1 cellular context compared by ENCODE assay signal in the genomic region with DNA sequence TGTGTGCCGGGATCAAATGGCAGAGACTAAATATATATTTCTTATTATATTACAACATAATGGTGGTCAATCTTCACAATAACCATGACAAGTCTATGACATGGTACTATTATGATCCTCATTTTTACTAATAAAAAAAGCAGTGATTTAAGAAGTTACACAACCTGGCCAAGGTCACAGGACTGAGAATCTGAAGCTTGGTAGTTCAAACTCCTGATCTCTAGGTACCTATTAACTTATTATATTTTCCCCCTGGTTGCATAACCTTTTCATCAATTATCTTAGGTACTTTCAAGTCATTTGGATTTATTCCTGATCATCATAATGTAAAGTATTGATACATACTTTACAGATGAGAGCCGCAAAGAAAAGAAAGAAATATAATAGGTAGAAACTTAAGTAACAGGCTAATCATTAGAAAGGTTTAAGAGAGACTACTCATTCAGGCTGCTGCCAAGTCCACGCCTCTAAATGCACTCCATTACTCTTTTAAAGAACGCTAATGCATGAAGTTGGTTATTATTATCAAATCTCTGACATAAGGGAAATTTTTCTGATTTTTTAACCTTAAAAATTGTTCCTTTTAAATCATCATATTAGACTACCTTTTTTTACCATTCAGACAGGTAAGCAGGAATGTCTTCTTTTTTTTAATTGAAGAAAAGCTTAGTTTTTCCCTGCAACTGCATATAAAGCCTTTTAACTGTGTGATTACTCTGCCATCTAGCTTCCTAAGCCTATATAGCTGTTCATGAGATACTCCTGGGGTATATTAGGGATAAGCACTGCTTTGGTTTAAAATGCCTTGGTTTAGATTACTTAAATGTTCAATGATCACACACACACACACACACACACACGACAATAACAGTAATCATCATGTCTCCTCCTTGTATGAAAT.
TF ChIP-seq lines count a peak whose summit lies in the region.

No MANE protein-coding gene starts in this region.

TF ChIP-seq in HEK293, 187 proteins besides CTCF, POLR2A, EP300 and RAD21 (continued from another document):
- TF ChIP-seq ZNF518A (tag by site-specific recombination; conservative IDR thresholded peaks at IDR 0.05; ENCODE audit: low read depth) (no peak), ZNF18 (tag by site-specific recombination; IDR thresholded peaks at IDR 0.05) (no peak)
